1 cellular context compared by ENCODE assay signal in genomic region chr5:172818081-172818480, GRCh38.
A peak's percentile ranks its signal among the peaks of the same experiment; 100 is the strongest.
TF ChIP-seq lines count a peak whose summit lies in the region.

No MANE protein-coding gene starts in this region.

TF ChIP-seq in HepG2, 621 proteins besides CTCF, POLR2A, EP300 and RAD21 (continued from another document):
- TF ChIP-seq ARID5B (CRISPR knock-in tag; IDR thresholded peaks at IDR 0.05) (peak; percentile 28; the same call in 1 of the 2 replicates), ZNF790 (CRISPR knock-in tag; IDR thresholded peaks at IDR 0.05; ENCODE audit: borderline replicate concordance) (no peak), ZBTB7B (CRISPR knock-in tag; IDR thresholded peaks at IDR 0.05) (no peak), RXRB (CRISPR knock-in tag; IDR thresholded peaks at IDR 0.05; ENCODE audit: borderline replicate concordance) (peak; percentile 5; the same call in 1 of the 2 replicates), TCF7 (IDR thresholded peaks at IDR 0.05; ENCODE audit: low read depth) (peak; percentile 44; the same call in 1 of the 2 replicates), ZNF280D (CRISPR knock-in tag; IDR thresholded peaks at IDR 0.05) (no peak), ATF3 (CRISPR knock-in tag; IDR thresholded peaks at IDR 0.05) (no peak), CCAR2 (optimal IDR thresholded peaks at IDR 0.05; ENCODE audit: low read depth, low read length) (no peak)
- TF ChIP-seq, protein P1, sequence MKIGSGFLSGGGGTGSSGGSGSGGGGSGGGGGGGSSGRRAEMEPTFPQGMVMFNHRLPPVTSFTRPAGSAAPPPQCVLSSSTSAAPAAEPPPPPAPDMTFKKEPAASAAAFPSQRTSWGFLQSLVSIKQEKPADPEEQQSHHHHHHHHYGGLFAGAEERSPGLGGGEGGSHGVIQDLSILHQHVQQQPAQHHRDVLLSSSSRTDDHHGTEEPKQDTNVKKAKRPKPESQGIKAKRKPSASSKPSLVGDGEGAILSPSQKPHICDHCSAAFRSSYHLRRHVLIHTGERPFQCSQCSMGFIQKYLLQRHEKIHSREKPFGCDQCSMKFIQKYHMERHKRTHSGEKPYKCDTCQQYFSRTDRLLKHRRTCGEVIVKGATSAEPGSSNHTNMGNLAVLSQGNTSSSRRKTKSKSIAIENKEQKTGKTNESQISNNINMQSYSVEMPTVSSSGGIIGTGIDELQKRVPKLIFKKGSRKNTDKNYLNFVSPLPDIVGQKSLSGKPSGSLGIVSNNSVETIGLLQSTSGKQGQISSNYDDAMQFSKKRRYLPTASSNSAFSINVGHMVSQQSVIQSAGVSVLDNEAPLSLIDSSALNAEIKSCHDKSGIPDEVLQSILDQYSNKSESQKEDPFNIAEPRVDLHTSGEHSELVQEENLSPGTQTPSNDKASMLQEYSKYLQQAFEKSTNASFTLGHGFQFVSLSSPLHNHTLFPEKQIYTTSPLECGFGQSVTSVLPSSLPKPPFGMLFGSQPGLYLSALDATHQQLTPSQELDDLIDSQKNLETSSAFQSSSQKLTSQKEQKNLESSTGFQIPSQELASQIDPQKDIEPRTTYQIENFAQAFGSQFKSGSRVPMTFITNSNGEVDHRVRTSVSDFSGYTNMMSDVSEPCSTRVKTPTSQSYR (CRISPR knock-in tag; IDR thresholded peaks at IDR 0.05; ENCODE audit: borderline replicate concordance) = peak; percentile 66; the same call in 1 of the 2 replicates
- TF ChIP-seq, protein P2, sequence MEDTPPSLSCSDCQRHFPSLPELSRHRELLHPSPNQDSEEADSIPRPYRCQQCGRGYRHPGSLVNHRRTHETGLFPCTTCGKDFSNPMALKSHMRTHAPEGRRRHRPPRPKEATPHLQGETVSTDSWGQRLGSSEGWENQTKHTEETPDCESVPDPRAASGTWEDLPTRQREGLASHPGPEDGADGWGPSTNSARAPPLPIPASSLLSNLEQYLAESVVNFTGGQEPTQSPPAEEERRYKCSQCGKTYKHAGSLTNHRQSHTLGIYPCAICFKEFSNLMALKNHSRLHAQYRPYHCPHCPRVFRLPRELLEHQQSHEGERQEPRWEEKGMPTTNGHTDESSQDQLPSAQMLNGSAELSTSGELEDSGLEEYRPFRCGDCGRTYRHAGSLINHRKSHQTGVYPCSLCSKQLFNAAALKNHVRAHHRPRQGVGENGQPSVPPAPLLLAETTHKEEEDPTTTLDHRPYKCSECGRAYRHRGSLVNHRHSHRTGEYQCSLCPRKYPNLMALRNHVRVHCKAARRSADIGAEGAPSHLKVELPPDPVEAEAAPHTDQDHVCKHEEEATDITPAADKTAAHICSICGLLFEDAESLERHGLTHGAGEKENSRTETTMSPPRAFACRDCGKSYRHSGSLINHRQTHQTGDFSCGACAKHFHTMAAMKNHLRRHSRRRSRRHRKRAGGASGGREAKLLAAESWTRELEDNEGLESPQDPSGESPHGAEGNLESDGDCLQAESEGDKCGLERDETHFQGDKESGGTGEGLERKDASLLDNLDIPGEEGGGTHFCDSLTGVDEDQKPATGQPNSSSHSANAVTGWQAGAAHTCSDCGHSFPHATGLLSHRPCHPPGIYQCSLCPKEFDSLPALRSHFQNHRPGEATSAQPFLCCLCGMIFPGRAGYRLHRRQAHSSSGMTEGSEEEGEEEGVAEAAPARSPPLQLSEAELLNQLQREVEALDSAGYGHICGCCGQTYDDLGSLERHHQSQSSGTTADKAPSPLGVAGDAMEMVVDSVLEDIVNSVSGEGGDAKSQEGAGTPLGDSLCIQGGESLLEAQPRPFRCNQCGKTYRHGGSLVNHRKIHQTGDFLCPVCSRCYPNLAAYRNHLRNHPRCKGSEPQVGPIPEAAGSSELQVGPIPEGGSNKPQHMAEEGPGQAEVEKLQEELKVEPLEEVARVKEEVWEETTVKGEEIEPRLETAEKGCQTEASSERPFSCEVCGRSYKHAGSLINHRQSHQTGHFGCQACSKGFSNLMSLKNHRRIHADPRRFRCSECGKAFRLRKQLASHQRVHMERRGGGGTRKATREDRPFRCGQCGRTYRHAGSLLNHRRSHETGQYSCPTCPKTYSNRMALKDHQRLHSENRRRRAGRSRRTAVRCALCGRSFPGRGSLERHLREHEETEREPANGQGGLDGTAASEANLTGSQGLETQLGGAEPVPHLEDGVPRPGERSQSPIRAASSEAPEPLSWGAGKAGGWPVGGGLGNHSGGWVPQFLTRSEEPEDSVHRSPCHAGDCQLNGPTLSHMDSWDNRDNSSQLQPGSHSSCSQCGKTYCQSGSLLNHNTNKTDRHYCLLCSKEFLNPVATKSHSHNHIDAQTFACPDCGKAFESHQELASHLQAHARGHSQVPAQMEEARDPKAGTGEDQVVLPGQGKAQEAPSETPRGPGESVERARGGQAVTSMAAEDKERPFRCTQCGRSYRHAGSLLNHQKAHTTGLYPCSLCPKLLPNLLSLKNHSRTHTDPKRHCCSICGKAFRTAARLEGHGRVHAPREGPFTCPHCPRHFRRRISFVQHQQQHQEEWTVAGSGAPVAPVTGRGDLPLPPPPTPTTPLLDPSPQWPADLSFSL (CRISPR knock-in tag; IDR thresholded peaks at IDR 0.05) = no peak
- TF ChIP-seq, protein P3, sequence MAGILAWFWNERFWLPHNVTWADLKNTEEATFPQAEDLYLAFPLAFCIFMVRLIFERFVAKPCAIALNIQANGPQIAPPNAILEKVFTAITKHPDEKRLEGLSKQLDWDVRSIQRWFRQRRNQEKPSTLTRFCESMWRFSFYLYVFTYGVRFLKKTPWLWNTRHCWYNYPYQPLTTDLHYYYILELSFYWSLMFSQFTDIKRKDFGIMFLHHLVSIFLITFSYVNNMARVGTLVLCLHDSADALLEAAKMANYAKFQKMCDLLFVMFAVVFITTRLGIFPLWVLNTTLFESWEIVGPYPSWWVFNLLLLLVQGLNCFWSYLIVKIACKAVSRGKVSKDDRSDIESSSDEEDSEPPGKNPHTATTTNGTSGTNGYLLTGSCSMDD (CRISPR knock-in tag; IDR thresholded peaks at IDR 0.05) = no peak
- TF ChIP-seq, protein P4, sequence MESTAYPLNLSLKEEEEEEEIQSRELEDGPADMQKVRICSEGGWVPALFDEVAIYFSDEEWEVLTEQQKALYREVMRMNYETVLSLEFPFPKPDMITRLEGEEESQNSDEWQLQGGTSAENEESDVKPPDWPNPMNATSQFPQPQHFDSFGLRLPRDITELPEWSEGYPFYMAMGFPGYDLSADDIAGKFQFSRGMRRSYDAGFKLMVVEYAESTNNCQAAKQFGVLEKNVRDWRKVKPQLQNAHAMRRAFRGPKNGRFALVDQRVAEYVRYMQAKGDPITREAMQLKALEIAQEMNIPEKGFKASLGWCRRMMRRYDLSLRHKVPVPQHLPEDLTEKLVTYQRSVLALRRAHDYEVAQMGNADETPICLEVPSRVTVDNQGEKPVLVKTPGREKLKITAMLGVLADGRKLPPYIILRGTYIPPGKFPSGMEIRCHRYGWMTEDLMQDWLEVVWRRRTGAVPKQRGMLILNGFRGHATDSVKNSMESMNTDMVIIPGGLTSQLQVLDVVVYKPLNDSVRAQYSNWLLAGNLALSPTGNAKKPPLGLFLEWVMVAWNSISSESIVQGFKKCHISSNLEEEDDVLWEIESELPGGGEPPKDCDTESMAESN (CRISPR knock-in tag; conservative IDR thresholded peaks at IDR 0.05) = no peak
TF ChIP-seq in HepG2: peak in this region for 18.
